In the genomic region with DNA sequence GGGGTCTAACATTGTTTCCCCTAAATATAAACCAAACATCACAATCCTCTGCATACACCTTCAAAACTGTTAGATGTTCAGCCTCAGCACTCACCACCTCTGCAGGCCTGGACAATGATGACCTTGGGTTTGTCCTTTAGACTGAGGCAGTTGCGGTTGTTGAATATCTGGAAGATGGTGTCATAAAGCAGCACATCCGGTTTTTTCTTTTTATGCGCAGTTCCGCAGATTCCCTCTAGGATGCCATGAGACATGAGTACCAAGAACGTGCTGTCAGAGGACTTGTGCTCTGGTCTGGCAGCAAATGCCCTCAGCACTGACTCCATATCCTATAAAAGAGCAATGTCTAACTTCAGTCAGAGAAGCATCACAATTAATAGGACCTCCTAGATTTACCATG, we compare ENCODE assay signal across 12 cellular contexts. TPM values are rescaled to one million over a fixed set of nuclear protein-coding genes. Genes with fewer than 3 reads are reported as not detected.
DNase-seq lines count a peak whose midpoint lies in the region; ATAC-seq and TF ChIP-seq lines count a peak whose summit lies in the region.
"Had no signal": no experiment of that assay in that cellular context is flagged by ENCODE, and none has a peak within 500 bp of the region (broad histone marks: within the 10 kb centered on the region; RNA-seq: fewer than 3 reads in every experiment).

No MANE protein-coding gene starts in this region.

- H3K4me3 ChIP-seq in Panc1 (ENCODE audit: low read depth in 2 of 2, low read length in 2 of 2): no peak overlapping the region

- no peaks in the 10 kb centered on the region for H3K36me3 ChIP-seq in Panc1 (ENCODE audit: control insufficient read depth, insufficient read depth, low read length)

- H3K27ac Mint-ChIP-seq in CD4-positive, alpha-beta T cell: no peak overlapping the region
- H3K27ac Mint-ChIP-seq in immature natural killer cell: peak overlapping the region in 2 of 6 donors; percentile 15 to 21

- BruUV-seq in Panc1 (replicated peaks; lab: Mats Ljungman, UMichigan): no TSS peak

- no peaks in the 10 kb centered on the region for H3K27me3 ChIP-seq in CD4-positive, alpha-beta T cell (ENCODE audit: control insufficient read depth, insufficient read depth, low read length)
- no peaks in the 10 kb centered on the region; the same call in 1 of the 2 replicates for H3K27me3 ChIP-seq in Panc1 (ENCODE audit: control insufficient read depth, insufficient read depth, low read length)
- H3K27me3 ChIP-seq in foreskin keratinocyte: no peaks in the 10 kb centered on the region

- H3K4me1 Mint-ChIP-seq in CD4-positive, alpha-beta T cell (ENCODE audit: low read depth): peaks cover 6% of the 10 kb centered on the region
- H3K4me1 Mint-ChIP-seq in immature natural killer cell: peaks cover 8% of the 10 kb centered on the region in 2 donors

- POLR2A ChIA-PET in CD4-positive, alpha-beta T cell (lab: Charles Lee): no interaction called here
- POLR2A ChIA-PET in Panc1 (lab: Charles Lee): interaction anchor here (0.7 kb wide), 1 partner anchor 17 kb away, joined by 3 read pairs; no protein-coding TSS in a partner anchor

- ATAC-seq in CD4-positive, alpha-beta T cell (ENCODE audit: poor library complexity): peak; percentile 46
- ATAC-seq in Panc1 (peak; percentile 62; the same call in 1 of the 2 replicates), foreskin keratinocyte (peak; percentile 48), HG03565 (IDR thresholded peaks at IDR 0.05; ENCODE audit: unreplicated experiment) (no peak), GM19023 (IDR thresholded peaks at IDR 0.05; ENCODE audit: unreplicated experiment) (no peak)
- ATAC-seq: left ventricle myocardium superior had no signal

- H3K4me3 Mint-ChIP-seq in CD4-positive, alpha-beta T cell: no peak overlapping the region
- no peak overlapping the region for H3K4me3 Mint-ChIP-seq in immature natural killer cell

- no peak for DNase-seq in CD4-positive, alpha-beta T cell
- DNase-seq in Panc1 (ENCODE audit: low read depth, low spot score) (no peak), foreskin keratinocyte (no peak), GM20000 (ENCODE audit: low spot score) (no peak), immature natural killer cell (no peak)
- DNase-seq: DMS79, left ventricle myocardium superior had no signal

- H3K9me3 ChIP-seq in CD4-positive, alpha-beta T cell (ENCODE audit: control insufficient read depth, low read length): no peaks in the 10 kb centered on the region
- H3K9me3 ChIP-seq in Panc1 (ENCODE audit: control insufficient read depth, insufficient read depth, low read depth, low read length): no peaks in the 10 kb centered on the region

- H3K27ac ChIP-seq in CD4-positive, alpha-beta T cell (ENCODE audit: low read depth, low read length): no peak overlapping the region
- H3K27ac ChIP-seq in Panc1 (ENCODE audit: low read length) (no peak overlapping the region), foreskin keratinocyte (no peak overlapping the region)

- intact Hi-C loops in CD4-positive, alpha-beta T cell (cut with DNase I, micrococcal nuclease): loop anchor here in 1 of 2 experiments (2.0 kb wide), 1 partner anchor 391 kb away; no protein-coding TSS in a partner anchor
- intact Hi-C loops in Panc1 (cut with micrococcal nuclease; ENCODE audit: unreplicated experiment): no loop called here

- in situ Hi-C loops in Panc1 (cut with HindIII; ENCODE audit: low pct_unique_long_range_greater_than_20kb, low sequenced_read_pairs): no loop called here

- no peaks in the 10 kb centered on the region for H3K36me3 Mint-ChIP-seq in CD4-positive, alpha-beta T cell (ENCODE audit: low read depth)
- H3K36me3 Mint-ChIP-seq in immature natural killer cell: no peaks in the 10 kb centered on the region

- CTCF ChIA-PET in CD4-positive, alpha-beta T cell (lab: Charles Lee): interaction anchor here (1.2 kb wide), 1 partner anchor 125 kb away, joined by 3 read pairs; no protein-coding TSS in a partner anchor
- CTCF ChIA-PET in Panc1 (lab: Charles Lee): interaction anchor here (0.6 kb wide), 1 partner anchor 362 kb away, joined by 3 read pairs; no protein-coding TSS in a partner anchor

- H3K4me1 ChIP-seq in Panc1 (ENCODE audit: control insufficient read depth, insufficient read depth, low read length) (no peaks in the 10 kb centered on the region), foreskin keratinocyte (no peaks in the 10 kb centered on the region)

- no peaks in the 10 kb centered on the region for H3K27me3 Mint-ChIP-seq in CD4-positive, alpha-beta T cell
- no peaks in the 10 kb centered on the region for H3K27me3 Mint-ChIP-seq in immature natural killer cell (ENCODE audit: low read depth in 3 of 3)

- no peaks in the 10 kb centered on the region for H3K9me3 Mint-ChIP-seq in CD4-positive, alpha-beta T cell
- H3K9me3 Mint-ChIP-seq in immature natural killer cell: no peaks in the 10 kb centered on the region

- no peak for TF ChIP-seq CTCF in CD4-positive, alpha-beta T cell (IDR thresholded peaks at IDR 0.05)
- TF ChIP-seq CTCF in GM12872 (IDR thresholded peaks at IDR 0.05; ENCODE audit: insufficient read depth, low read depth, low read length) (peak; percentile 37; the same call in 2 of the 3 replicates), Panc1 (IDR thresholded peaks at IDR 0.05) (no peak), foreskin keratinocyte (conservative IDR thresholded peaks at IDR 0.05) (peak; percentile 3), GM20000 (IDR thresholded peaks at IDR 0.05; ENCODE audit: extremely low read depth, missing control alignments) (no peak)

RNA-seq across cellular contexts. Expression of gene CASP5, which starts 22.8 kb away (rescaled TPM):
- not detected for total RNA-seq in CD4-positive, alpha-beta T cell
- not detected for total RNA-seq in Panc1 (2021; ENCODE audit: unreplicated experiment)
- not detected for polyA plus RNA-seq in Panc1 (2012; ENCODE audit: insufficient read length)
- total RNA-seq in foreskin keratinocyte: not detected in 2 replicates
- polyA plus RNA-seq in foreskin keratinocyte: not detected in 2 replicates
- not detected for polyA plus RNA-seq in immature natural killer cell
- total RNA-seq: astrocyte, left ventricle myocardium superior had no signal
- polyA plus RNA-seq: fibroblast of lung had no signal

RNA-seq across cellular contexts. Expression of gene CASP4, which starts 31.8 kb away (rescaled TPM):
- total RNA-seq in CD4-positive, alpha-beta T cell: 10 to 100 TPM; 54.3 to 56.3 TPM
- total RNA-seq in Panc1 (2021; ENCODE audit: unreplicated experiment) (25.8 TPM), foreskin keratinocyte (76.0 and 96.1 TPM in 2 replicates)
- 19.8 TPM for polyA plus RNA-seq in Panc1 (2012; ENCODE audit: insufficient read length)
- polyA plus RNA-seq in foreskin keratinocyte (67.5 and 70.3 TPM in 2 replicates), immature natural killer cell (100 to 1,000 TPM; 141 to 184 (median 142) TPM)

RNA-seq across cellular contexts. Expression of gene CASP1, which starts 34.8 kb away (rescaled TPM):
- 10 to 100 TPM; 15.6 to 17.6 TPM for total RNA-seq in CD4-positive, alpha-beta T cell
- total RNA-seq in Panc1 (2021; ENCODE audit: unreplicated experiment) (2.1 TPM), foreskin keratinocyte (37.0 and 47.5 TPM in 2 replicates)
- polyA plus RNA-seq in Panc1 (2012; ENCODE audit: insufficient read length): 1.2 TPM
- polyA plus RNA-seq in foreskin keratinocyte (29.8 and 38.0 TPM in 2 replicates), immature natural killer cell (100 to 1,000 TPM; 107 to 166 (median 115) TPM)

RNA-seq across cellular contexts. Expression of gene CARD16, which starts 45.0 kb away (rescaled TPM):
- 10 to 100 TPM; 22.4 to 23.6 TPM for total RNA-seq in CD4-positive, alpha-beta T cell
- total RNA-seq in Panc1 (2021; ENCODE audit: unreplicated experiment) (not detected), foreskin keratinocyte (11.6 and 13.1 TPM in 2 replicates)
- polyA plus RNA-seq in Panc1 (2012; ENCODE audit: insufficient read length): not detected
- polyA plus RNA-seq in foreskin keratinocyte (18.5 and 24.0 TPM in 2 replicates), immature natural killer cell (100 to 1,000 TPM; 297 to 386 (median 368) TPM)

Comparison
In these comparisons a context has a peak if more than half of its experiments do, and no peak if none do; other contexts are left out.
1. ATAC-seq: peak in CD4-positive, alpha-beta T cell (single experiment), Panc1 (single experiment) and foreskin keratinocyte (single experiment); none in HG03565 (single experiment) and GM19023 (single experiment).
2. CTCF ChIP-seq: peak in GM12872 (single experiment) and foreskin keratinocyte (single experiment); none in CD4-positive, alpha-beta T cell (single experiment), Panc1 (single experiment) and GM20000 (single experiment).